In genomic region chr2:195697681-195698220, GRCh38 we compare ENCODE assay signal across 21 cellular contexts. TPM values are rescaled to one million over a fixed set of nuclear protein-coding genes. Genes with fewer than 3 reads are reported as not detected.
DNase-seq lines count a peak whose midpoint lies in the region; ATAC-seq lines count a peak whose summit lies in the region.
"Had no signal": no experiment of that assay in that cellular context is flagged by ENCODE, and none has a peak within 500 bp of the region (broad histone marks: within the 10 kb centered on the region; RNA-seq: fewer than 3 reads in every experiment).

No MANE protein-coding gene starts in this region.

- peak; percentile 4 for DNase-seq in dermis blood vessel endothelial cell
- DNase-seq in AG08395 (ENCODE audit: low spot score), result no peak
- no peak for DNase-seq in DMS79 (lab: John Stamatoyannopoulos, UW)
- DNase-seq: Calu3, DND-41, HFFc6, KBM-7, MG63, NCI-H1105 treated with DMSO at 0.1 percent for 48 hours, NCI-H146, NCI-H1930, NCI-H2227 treated with DMSO at 0.1 percent for 48 hours, NCI-H526 treated with DMSO at 0.1 percent for 48 hours, PC-9, SJCRH30, T-helper 1 cell had no signal

- peak; percentile 54 for ATAC-seq in GM18502 (IDR thresholded peaks at IDR 0.05; ENCODE audit: poor library complexity, unreplicated experiment)
- ATAC-seq in GM18868 (IDR thresholded peaks at IDR 0.05; ENCODE audit: unreplicated experiment), result peak; percentile 60
- peak; percentile 50 for ATAC-seq in HG03432 (IDR thresholded peaks at IDR 0.05; ENCODE audit: unreplicated experiment)
- ATAC-seq in HG03439 (IDR thresholded peaks at IDR 0.05; ENCODE audit: unreplicated experiment), result no peak
- ATAC-seq: Right ventricle myocardium inferior had no signal

RNA-seq across cellular contexts. Expression of gene SLC39A10, which starts 40.7 kb away (rescaled TPM):
- 32.9 and 34.7 TPM in 2 replicates for total RNA-seq in dermis blood vessel endothelial cell
